Comparison of ENCODE assay signal across 15 cellular contexts in genomic region chr10:124974131-124974530, GRCh38. TPM values are rescaled to one million over a fixed set of nuclear protein-coding genes. Genes with fewer than 3 reads are reported as not detected.
DNase-seq lines count a peak whose midpoint lies in the region; ATAC-seq, FAIRE-seq and TF ChIP-seq lines count a peak whose summit lies in the region.
"Had no signal": no experiment of that assay in that cellular context is flagged by ENCODE, and none has a peak within 500 bp of the region (broad histone marks: within the 10 kb centered on the region; RNA-seq: fewer than 3 reads in every experiment).

No MANE protein-coding gene starts in this region.

- peaks cover 3% of the 10 kb centered on the region for H4K20me1 ChIP-seq in HepG2 (ENCODE audit: insufficient read depth, low read length)

- H2AFZ ChIP-seq in HepG2 (ENCODE audit: low read length): no peak overlapping the region
- H2AFZ ChIP-seq: GM23248 had no signal

- FAIRE-seq in HepG2 (lab: Jason Lieb, UNC): no peak
- FAIRE-seq: GM12878 had no signal

- H3K36me3 ChIP-seq in right lobe of liver: peaks cover 0 to 25% (median 9%) of the 10 kb centered on the region in 4 donors
- H3K36me3 ChIP-seq in HepG2 (replicated peaks in 1 of 2; ENCODE audit: control insufficient read depth in 1 of 2, insufficient read depth in 2 of 2, low read length in 2 of 2): peaks cover 17 to 52% of the 10 kb centered on the region in 2 experiments

- H3K4me1 ChIP-seq in right lobe of liver (no peaks in the 10 kb centered on the region), HepG2 (ENCODE audit: insufficient read depth, low read length) (no peaks in the 10 kb centered on the region)
- H3K4me1 ChIP-seq: HAP-1 had no signal

- no peak overlapping the region for H3K4me3 ChIP-seq in right lobe of liver
- H3K4me3 ChIP-seq in HepG2 (replicated peaks in 1 of 3; ENCODE audit: insufficient read depth in 1 of 3, low read depth in 2 of 3, low read length in 3 of 3): no peak overlapping the region
- H3K4me3 ChIP-seq: BLaER1, GM12878, GM23248, HAP-1 had no signal

- POLR2A ChIA-PET in HepG2 (lab: Yijun Ruan, JAX): no interaction called here

- H3K79me2 ChIP-seq in HepG2 (ENCODE audit: insufficient read depth, low read length): peaks cover 3% of the 10 kb centered on the region

- TF ChIP-seq POLR2A in right lobe of liver (IDR thresholded peaks at IDR 0.05) (no peak), HepG2 (IDR thresholded peaks at IDR 0.05; ENCODE audit: insufficient read depth in 1 of 2, low read depth in 2 of 2, low read length in 2 of 2) (no peak)

- no peak for DNase-seq in right lobe of liver
- no peak for DNase-seq in HepG2 (ENCODE audit: low spot score)
- DNase-seq in cerebellum (ENCODE audit: low spot score): peak; percentile 30
- peak; percentile 78 for DNase-seq in kidney tubule cell (ENCODE audit: low spot score)
- DNase-seq in stimulated activated CD4-positive, alpha-beta T cell treated with anti-CD3 and anti-CD28 coated beads, Interleukin-12 subunit alpha, Interleukin-12 subunit beta, amount 100 ng/mL, for 4 hours: no peak
- no peak for DNase-seq in NCI-H2196 (lab: John Stamatoyannopoulos, UW; ENCODE audit: unreplicated experiment)
- DNase-seq: 8988T; Calu3; CD4-positive, alpha-beta memory T cell; DMS79 treated with DMSO at 0.1 percent for 48 hours; GM23248 had no signal

- no TSS peak for BruUV-seq in HepG2 (replicated peaks; lab: Mats Ljungman, UMichigan)

- H3K4me2 ChIP-seq in HepG2 (ENCODE audit: low read depth, low read length): no peak overlapping the region
- H3K4me2 ChIP-seq: BLaER1 had no signal

- intact Hi-C loops in right lobe of liver (cut with DNase I) (no loop called here), HepG2 (cut with micrococcal nuclease; ENCODE audit: unreplicated experiment) (no loop called here)

- no peak overlapping the region for H3K9ac ChIP-seq in HepG2 (ENCODE audit: insufficient read depth, low read depth, low read length)
- H3K9ac ChIP-seq: BLaER1, GM23248 had no signal

- no peak for TF ChIP-seq RAD21 in HepG2 (CRISPR knock-in tag; IDR thresholded peaks at IDR 0.05)

- TF ChIP-seq CTCF in right lobe of liver (IDR thresholded peaks at IDR 0.05) (no peak), HepG2 (CRISPR knock-in tag; IDR thresholded peaks at IDR 0.05) (no peak)

- H3K27ac ChIP-seq in right lobe of liver (no peak overlapping the region), HepG2 (ENCODE audit: extremely low read length, insufficient read depth, low read length) (no peak overlapping the region)
- H3K27ac ChIP-seq: BLaER1, GM23248 had no signal

- CTCF ChIA-PET in HepG2 (lab: Yijun Ruan, JAX; ENCODE audit: low intra/inter-chr PET ratio, low total read pairs): no interaction called here

- ATAC-seq in right lobe of liver (peak; percentile 40 to 58 (median 44)), HepG2 (no peak), HG03354 (IDR thresholded peaks at IDR 0.05; ENCODE audit: poor library complexity, severe bottlenecking, unreplicated experiment) (no peak)
- ATAC-seq: GM12878 had no signal

- no peaks in the 10 kb centered on the region for H3K27me3 ChIP-seq in right lobe of liver
- no peaks in the 10 kb centered on the region for H3K27me3 ChIP-seq in HepG2 (ENCODE audit: control insufficient read depth in 1 of 2, insufficient read depth in 2 of 2, low read length in 2 of 2)
- H3K27me3 ChIP-seq: BLaER1 had no signal

- no peak for TF ChIP-seq EP300 in HepG2 (IDR thresholded peaks at IDR 0.05; ENCODE audit: low read depth in 2 of 2, low read length in 2 of 2)
- no peak for TF ChIP-seq EP300 in HepG2 (CRISPR knock-in tag; IDR thresholded peaks at IDR 0.05; ENCODE audit: borderline replicate concordance)

- 50% methylated on average over 5 of the region's 5 CpGs for WGBS in right lobe of liver (ENCODE audit: insufficient coverage, low coverage, low lambda C conversion rate, missing lambda C conversion rate)
- 87% methylated on average over 5 of the region's 5 CpGs for WGBS in HepG2 (ENCODE audit: low lambda C conversion rate)

- no peaks in the 10 kb centered on the region for H3K9me3 ChIP-seq in right lobe of liver
- no peaks in the 10 kb centered on the region for H3K9me3 ChIP-seq in HepG2 (ENCODE audit: low read length)
- H3K9me3 ChIP-seq: BLaER1, HAP-1 had no signal

- in situ Hi-C loops in HepG2 (cut with HindIII; ENCODE audit: extremely low pct_ligation_motif_present, low pct_unique_long_range_greater_than_20kb): no loop called here

TF ChIP-seq in HepG2, 621 proteins besides CTCF, POLR2A, EP300 and RAD21 (continues in another document):
- TF ChIP-seq ELF3 (CRISPR knock-in tag; IDR thresholded peaks at IDR 0.05) (no peak), ARID2 (CRISPR knock-in tag; IDR thresholded peaks at IDR 0.05; ENCODE audit: borderline replicate concordance) (no peak), ZNF18 (CRISPR knock-in tag; IDR thresholded peaks at IDR 0.05; ENCODE audit: insufficient replicate concordance) (no peak), AHR (CRISPR knock-in tag; IDR thresholded peaks at IDR 0.05) (no peak), ZC3H4 (CRISPR knock-in tag; IDR thresholded peaks at IDR 0.05; ENCODE audit: borderline replicate concordance) (no peak), GTF2F1 (IDR thresholded peaks at IDR 0.05; ENCODE audit: low read length) (no peak), ZNF430 (CRISPR knock-in tag; IDR thresholded peaks at IDR 0.05) (no peak), SIX1 (CRISPR knock-in tag; IDR thresholded peaks at IDR 0.05; ENCODE audit: borderline replicate concordance) (no peak), POGZ (CRISPR knock-in tag; IDR thresholded peaks at IDR 0.05) (no peak), ATF6 (CRISPR knock-in tag; conservative IDR thresholded peaks at IDR 0.05) (no peak)

RNA-seq across cellular contexts. Expression of gene ZRANB1, which starts 32.2 kb away (rescaled TPM):
- total RNA-seq in right lobe of liver (10 to 100 TPM in 4 of 6 experiments, 1 to 10 TPM in 2; 8.6 to 17.6 (median 11.6) TPM), HepG2 (2016; rRNA removed; fragmentation: Illumina TruSeq; extraction: Trizol) (19.6 and 20.7 TPM in 2 replicates), cerebellum (45.7 TPM)
- 38.1 and 44.9 TPM in 2 replicates for total RNA-seq in HepG2 (2016; cell fraction: cytosol; rRNA removed; fragmentation: Illumina TruSeq; extraction: Trizol; ENCODE audit: low read depth)
- total RNA-seq in HepG2 (2016; cell fraction: insoluble cytoplasmic fraction; rRNA removed; fragmentation: Illumina TruSeq; extraction: Trizol): 19.4 and 21.1 TPM in 2 replicates
- total RNA-seq in HepG2 (2016; cell fraction: membrane; rRNA removed; fragmentation: Illumina TruSeq; extraction: Trizol): 26.2 and 28.8 TPM in 2 replicates
- total RNA-seq in HepG2 (2016; cell fraction: nucleus; rRNA removed; fragmentation: Illumina TruSeq; extraction: Trizol): 22.1 and 22.3 TPM in 2 replicates
- 9.6 and 10.3 TPM in 2 replicates for polyA plus RNA-seq in HepG2 (2011; rRNA removed)
- 5.2 and 8.8 TPM in 2 replicates for polyA plus RNA-seq in HepG2 (2011; cell fraction: cytosol; rRNA removed)
- polyA plus RNA-seq in HepG2 (2011; cell fraction: nucleus; rRNA removed): 4.3 and 5.7 TPM in 2 replicates
- polyA plus RNA-seq in HepG2 (2012): 13.8 and 15.9 TPM in 2 replicates
- polyA plus RNA-seq in HepG2 (2016; cell fraction: cytosol; fragmentation: Illumina TruSeq; extraction: Trizol; ENCODE audit: low read depth): 2.2 and 2.6 TPM in 2 replicates
- polyA plus RNA-seq in HepG2 (2016; cell fraction: insoluble cytoplasmic fraction; fragmentation: Illumina TruSeq; extraction: Trizol; ENCODE audit: low read depth): 15.8 and 16.5 TPM in 2 replicates
- polyA plus RNA-seq in HepG2 (2016; cell fraction: membrane; fragmentation: Illumina TruSeq; extraction: Trizol; ENCODE audit: low read depth): 7.6 and 8.4 TPM in 2 replicates
- polyA plus RNA-seq in HepG2 (2016; cell fraction: nucleus; fragmentation: Illumina TruSeq; extraction: Trizol; ENCODE audit: insufficient read depth, low read depth): 18.8 and 21.5 TPM in 2 replicates
- polyA minus RNA-seq in HepG2 (2011; rRNA and poly(A)+ RNA removed; ENCODE audit: low replicate concordance): 14.9 and 19.7 TPM in 2 replicates
- 15.5 and 21.6 TPM in 2 replicates for polyA minus RNA-seq in HepG2 (2011; cell fraction: cytosol; rRNA and poly(A)+ RNA removed)
- polyA minus RNA-seq in HepG2 (2011; cell fraction: nucleus; rRNA and poly(A)+ RNA removed): 30.3 and 31.8 TPM in 2 replicates

Comparison
In these comparisons a context has a peak if more than half of its experiments do, and no peak if none do; other contexts are left out.
1. ATAC-seq: peak in right lobe of liver (4 of 4); none in HepG2 (single experiment) and HG03354 (single experiment).
2. DNase-seq: peak in cerebellum (single experiment) and kidney tubule cell (single experiment); none in right lobe of liver (0 of 3), HepG2 (single experiment), stimulated activated CD4-positive, alpha-beta T cell treated with anti-CD3 and anti-CD28 coated beads, Interleukin-12 subunit alpha, Interleukin-12 subunit beta, amount 100 ng/mL, for 4 hours (single experiment) and NCI-H2196 (single experiment).